24 cellular contexts compared by ENCODE assay signal in the genomic region with DNA sequence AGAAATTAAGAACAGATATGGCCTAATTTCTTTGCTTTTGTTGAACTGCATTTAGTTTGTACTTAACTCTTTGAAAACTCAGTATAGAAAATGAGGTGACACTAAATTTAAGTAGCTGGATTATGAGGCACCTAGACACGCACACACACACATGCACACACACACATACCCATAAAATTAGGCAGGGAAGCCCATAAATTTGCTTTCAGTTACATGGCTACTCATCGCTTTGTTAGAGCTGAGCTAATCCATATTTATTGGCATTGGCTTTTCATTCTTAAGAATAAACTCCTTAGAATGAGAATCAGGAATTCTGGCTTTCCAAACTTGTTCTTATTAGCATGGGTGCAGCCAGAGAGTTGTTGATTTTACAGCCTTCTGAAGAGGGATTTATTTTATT.
A peak's percentile ranks its signal among the peaks of the same experiment; 100 is the strongest.
DNase-seq lines count a peak whose midpoint lies in the region.
"Had no signal": no experiment of that assay in that cellular context is flagged by ENCODE, and none has a peak within 500 bp of the region (broad histone marks: within the 10 kb centered on the region; RNA-seq: fewer than 3 reads in every experiment).

No MANE protein-coding gene starts in this region.

- H3K4me3 ChIP-seq in HAP-1, result no peak overlapping the region
- H3K4me3 ChIP-seq: A549; BLaER1; BLaER1 treated with 17β-estradiol and CSF1 and Interleukin-3, amounts not matched to agents 10 nM and 100 nM had no signal

- peak; percentile 67 to 95 for DNase-seq in HAP-1 (ENCODE audit: low spot score in 2 of 2)
- no peak for DNase-seq in 8988T
- DNase-seq: ACHN; AML-193; BE2C; C1 segment of cervical spinal cord; Caco-2; Calu3; CD4-positive, alpha-beta memory T cell; CD4-positive, alpha-beta T cell; CD4-positive, CD25-positive, alpha-beta regulatory T cell; CD8-positive, alpha-beta memory T cell; CD8-positive, alpha-beta T cell; COR-L47; DMS 273 treated with DMSO at 0.1 percent for 48 hours; DMS153; DMS53; DMS79; DMS79 treated with DMSO at 0.1 percent for 48 hours; DND-41; EL had no signal

- in situ Hi-C loops in HAP-1 (cut with MboI; ENCODE audit: low sequenced_read_pairs), result no loop called here

- H3K27me3 ChIP-seq in HAP-1 (ENCODE audit: low read depth), result no peaks in the 10 kb centered on the region
- H3K27me3 ChIP-seq: BE2C; BLaER1; BLaER1 treated with 17β-estradiol and CSF1 and Interleukin-3, amounts not matched to agents 10 nM and 100 nM had no signal

- peaks cover 14% of the 10 kb centered on the region for H3K4me1 ChIP-seq in HAP-1
- H3K4me1 ChIP-seq: BE2C; BLaER1; BLaER1 treated with 17β-estradiol and CSF1 and Interleukin-3, amounts not matched to agents 10 nM and 100 nM had no signal

- H3K9me3 ChIP-seq in HAP-1, result no peaks in the 10 kb centered on the region
- H3K9me3 ChIP-seq: A549, BE2C, BLaER1, Caco-2 had no signal

- no peaks in the 10 kb centered on the region for H3K36me3 ChIP-seq in HAP-1 (replicated peaks)
- H3K36me3 ChIP-seq: BE2C; BLaER1; BLaER1 treated with 17β-estradiol and CSF1 and Interleukin-3, amounts not matched to agents 10 nM and 100 nM had no signal
